17 cellular contexts compared by ENCODE assay signal in the genomic region with DNA sequence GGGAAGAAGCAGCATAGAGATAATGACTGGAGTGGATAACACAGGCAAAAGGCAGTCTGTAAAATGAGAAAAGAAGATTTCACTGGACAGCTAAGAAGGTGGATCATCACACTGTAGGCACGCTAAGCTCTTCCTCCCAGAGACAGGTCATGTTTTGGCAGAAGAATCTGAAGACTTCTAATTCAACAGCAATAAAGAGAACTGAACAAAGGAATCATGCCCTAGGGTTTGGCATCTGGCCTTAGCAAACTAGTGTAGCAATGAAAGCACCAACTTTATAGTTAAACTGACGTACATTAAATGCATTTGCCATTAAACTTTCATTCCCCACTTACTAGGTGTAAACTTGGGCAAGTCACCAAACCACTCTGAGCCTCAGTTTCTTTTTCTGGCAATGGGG.
DNase-seq lines count a peak whose midpoint lies in the region; FAIRE-seq and TF ChIP-seq lines count a peak whose summit lies in the region.
"Had no signal": no experiment of that assay in that cellular context is flagged by ENCODE, and none has a peak within 500 bp of the region (broad histone marks: within the 10 kb centered on the region; RNA-seq: fewer than 3 reads in every experiment).

No MANE protein-coding gene starts in this region.

- intact Hi-C loops in MCF 10A (cut with micrococcal nuclease) (no loop called here), breast epithelium (cut with DNase I; ENCODE audit: low total_unique reads) (no loop called here)

- POLR2A ChIA-PET in MCF 10A (lab: Yijun Ruan, JAX), result interaction anchor here (0.6 kb wide), 1 partner anchor 277 kb away, joined by 3 read pairs; no protein-coding TSS in a partner anchor

- H3K79me2 ChIP-seq in keratinocyte (ENCODE audit: control insufficient read depth, insufficient read depth, low read length), result no peaks in the 10 kb centered on the region

- H3K4me2 ChIP-seq in keratinocyte (ENCODE audit: control insufficient read depth, extremely low read depth, insufficient read depth, low read depth, low read length), result no peak overlapping the region
- H3K4me2 ChIP-seq: BLaER1 treated with 17β-estradiol and CSF1 and Interleukin-3, amounts not matched to agents 10 nM and 100 nM had no signal

- H2AFZ ChIP-seq in keratinocyte (ENCODE audit: control insufficient read depth, low read length), result no peak overlapping the region

- no peaks in the 10 kb centered on the region for H4K20me1 ChIP-seq in keratinocyte (ENCODE audit: control insufficient read depth, extremely low read depth, insufficient read depth, low read length)
- H4K20me1 ChIP-seq: BLaER1 treated with 17β-estradiol and CSF1 and Interleukin-3, amounts not matched to agents 10 nM and 100 nM had no signal

- no peak overlapping the region for H3K4me3 Mint-ChIP-seq in MCF 10A (ENCODE audit: unreplicated experiment)
- H3K4me3 Mint-ChIP-seq: B cell; CD8-positive, alpha-beta T cell had no signal

- CTCF ChIA-PET in MCF 10A (lab: Yijun Ruan, JAX), result interaction anchor here (0.6 to 1.3 kb wide), 2 partner anchors 15 to 594 kb away, joined by 4 to 5 read pairs; no protein-coding TSS in a partner anchor

- H3K27me3 Mint-ChIP-seq in MCF 10A (ENCODE audit: insufficient read depth, unreplicated experiment), result peaks cover 43% of the 10 kb centered on the region

- peaks cover 5% of the 10 kb centered on the region for H3K4me1 Mint-ChIP-seq in MCF 10A (ENCODE audit: insufficient read depth, unreplicated experiment)
- H3K4me1 Mint-ChIP-seq: B cell had no signal

- no peaks in the 10 kb centered on the region for H3K36me3 ChIP-seq in breast epithelium
- no peaks in the 10 kb centered on the region for H3K36me3 ChIP-seq in keratinocyte (ENCODE audit: control insufficient read depth in 2 of 2, extremely low read depth in 1 of 2, insufficient read depth in 2 of 2, low read length in 2 of 2)
- H3K36me3 ChIP-seq: BLaER1 treated with 17β-estradiol and CSF1 and Interleukin-3, amounts not matched to agents 10 nM and 100 nM had no signal

- H3K27ac ChIP-seq in breast epithelium, result no peak overlapping the region
- H3K27ac ChIP-seq in VCaP, result peak overlapping the region; percentile 26; the same call in 1 of the 2 replicates
- no peak overlapping the region for H3K27ac ChIP-seq in keratinocyte (ENCODE audit: control insufficient read depth, insufficient read depth, low read length)
- H3K27ac ChIP-seq: BLaER1 treated with 17β-estradiol and CSF1 and Interleukin-3, amounts not matched to agents 10 nM and 100 nM had no signal

- H3K9me3 ChIP-seq in breast epithelium (no peaks in the 10 kb centered on the region), keratinocyte (ENCODE audit: control insufficient read depth, low read depth, low read length) (no peaks in the 10 kb centered on the region)
- H3K9me3 ChIP-seq: BLaER1 treated with 17β-estradiol and CSF1 and Interleukin-3, amounts not matched to agents 10 nM and 100 nM had no signal

- H3K4me1 ChIP-seq in breast epithelium (no peaks in the 10 kb centered on the region), keratinocyte (ENCODE audit: control insufficient read depth, extremely low read depth, insufficient read depth, low read length) (no peaks in the 10 kb centered on the region)

- no peaks in the 10 kb centered on the region for H3K9me3 Mint-ChIP-seq in MCF 10A (ENCODE audit: unreplicated experiment)
- H3K9me3 Mint-ChIP-seq: CD8-positive, alpha-beta T cell had no signal

- no peak for TF ChIP-seq POLR2A in breast epithelium (IDR thresholded peaks at IDR 0.05)

- FAIRE-seq in keratinocyte (lab: Jason Lieb, UNC), result peak; percentile 9
- FAIRE-seq: GM12878, HepG2 had no signal

- peak; percentile 48 for DNase-seq in MCF 10A (ENCODE audit: unreplicated experiment)
- DNase-seq in breast epithelium (ENCODE audit: low spot score in 2 of 2), result no peak
- peak; percentile 97 for DNase-seq in LNCaP clone FGC (ENCODE audit: low read depth)
- no peak for DNase-seq in keratinocyte (ENCODE audit: low read depth, low spot score)
- no peak for DNase-seq in NK-92 treated with Interleukin-12 subunit alpha and Interleukin-12 subunit beta, amount 100 ng/mL, for 24 hours (lab: John Stamatoyannopoulos, UW)
- no peak for DNase-seq in stimulated activated CD4-positive, alpha-beta T cell treated with anti-CD3 and anti-CD28 coated beads, Interleukin-4, amount 100 ng/mL, for 4 hours
- DNase-seq: Calu3; CD8-positive, alpha-beta T cell; DND-41; EL; GOT3; H7 had no signal

- no peak overlapping the region for H3K27ac Mint-ChIP-seq in MCF 10A (ENCODE audit: low read depth, unreplicated experiment)
- H3K27ac Mint-ChIP-seq: B cell; CD8-positive, alpha-beta T cell had no signal

- H3K4me3 ChIP-seq in breast epithelium, result no peak overlapping the region
- H3K4me3 ChIP-seq in LNCaP clone FGC (ENCODE audit: low read depth, low read length), result no peak overlapping the region
- no peak overlapping the region for H3K4me3 ChIP-seq in keratinocyte (ENCODE audit: control insufficient read depth in 2 of 3, extremely low read depth in 1 of 3, insufficient read depth in 2 of 3, low read depth in 1 of 3, low read length in 3 of 3)
- H3K4me3 ChIP-seq: BLaER1 treated with 17β-estradiol and CSF1 and Interleukin-3, amounts not matched to agents 10 nM and 100 nM; GM12878 had no signal

- dilution Hi-C loops in keratinocyte (cut with MboI; ENCODE audit: extremely low pct_ligation_motif_present, low sequenced_read_pairs), result no loop called here

- no peaks in the 10 kb centered on the region for H3K36me3 Mint-ChIP-seq in MCF 10A (ENCODE audit: insufficient read depth, unreplicated experiment)
- H3K36me3 Mint-ChIP-seq: CD8-positive, alpha-beta T cell had no signal

- H3K9ac ChIP-seq in keratinocyte (ENCODE audit: control insufficient read depth, extremely low read depth, insufficient read depth, low read length), result no peak overlapping the region
- H3K9ac ChIP-seq: BLaER1 treated with 17β-estradiol and CSF1 and Interleukin-3, amounts not matched to agents 10 nM and 100 nM had no signal

- H3K27me3 ChIP-seq in breast epithelium (peaks cover 0 to 68% of the 10 kb centered on the region in 2 donors), keratinocyte (ENCODE audit: control insufficient read depth, extremely low read depth, insufficient read depth, low read length) (no peaks in the 10 kb centered on the region)
- H3K27me3 ChIP-seq: BLaER1 treated with 17β-estradiol and CSF1 and Interleukin-3, amounts not matched to agents 10 nM and 100 nM had no signal

- no TSS peak for BruUV-seq in MCF 10A (replicated peaks; lab: Mats Ljungman, UMichigan)

- TF ChIP-seq CTCF in MCF 10A (IDR thresholded peaks at IDR 0.05; ENCODE audit: unreplicated experiment) (no peak), breast epithelium (IDR thresholded peaks at IDR 0.05) (no peak), LNCaP clone FGC (IDR thresholded peaks at IDR 0.05; ENCODE audit: control insufficient read depth, extremely low read depth, insufficient read depth) (no peak), VCaP (conservative IDR thresholded peaks at IDR 0.05) (no peak), keratinocyte (optimal IDR thresholded peaks at IDR 0.05 in 1 of 3, IDR thresholded peaks at IDR 0.05 in 1 of 3, conservative IDR thresholded peaks at IDR 0.05 in 1 of 3; ENCODE audit: extremely low read depth in 1 of 3, insufficient read depth in 2 of 3, low read length in 3 of 3) (no peak)

- H3K9me1 ChIP-seq in keratinocyte (ENCODE audit: control insufficient read depth, extremely low read depth, insufficient read depth, low read length), result no peaks in the 10 kb centered on the region

Comparison
In these comparisons a context has a peak if more than half of its experiments do, and no peak if none do; other contexts are left out.
1. DNase-seq: peak in MCF 10A (single experiment) and LNCaP clone FGC (single experiment); none in breast epithelium (0 of 2), keratinocyte (single experiment), NK-92 treated with Interleukin-12 subunit alpha and Interleukin-12 subunit beta, amount 100 ng/mL, for 24 hours (single experiment) and stimulated activated CD4-positive, alpha-beta T cell treated with anti-CD3 and anti-CD28 coated beads, Interleukin-4, amount 100 ng/mL, for 4 hours (0 of 2).